ENCODE assay signal across 35 cellular contexts in the genomic region with DNA sequence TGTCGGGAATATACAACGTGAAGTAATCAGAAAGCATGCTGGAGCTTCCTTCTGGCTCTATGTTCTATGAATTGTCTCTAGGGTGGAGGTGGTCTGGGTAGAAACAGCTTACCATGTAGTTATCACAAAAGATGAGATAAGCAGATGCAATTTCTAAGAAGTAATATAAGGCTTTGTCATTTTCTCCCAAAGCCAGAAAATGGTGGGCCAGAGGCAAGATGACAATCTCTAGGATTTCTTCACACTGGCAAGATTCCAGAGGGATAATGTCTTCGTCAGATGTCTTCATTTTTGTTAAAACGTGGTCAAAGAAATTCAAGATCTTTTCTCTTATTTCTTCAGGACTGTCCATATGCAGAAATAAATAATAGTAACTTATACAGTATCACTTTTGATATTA.
"Had no signal": no experiment of that assay in that cellular context is flagged by ENCODE, and none has a peak within 500 bp of the region (broad histone marks: within the 10 kb centered on the region; RNA-seq: fewer than 3 reads in every experiment).

No MANE protein-coding gene starts in this region.

- H3K27me3 Mint-ChIP-seq: activated naive CD8-positive, alpha-beta T cell treated with anti-CD3 and anti-CD28 coated beads, Interleukin-2, amount 50 U/mL, for 24 hours; activated T-cell treated with anti-CD3 and anti-CD28 coated beads, Interleukin-2, amount 50 U/mL, for 24 hours; brain had no signal

- H3K27ac Mint-ChIP-seq: activated B cell treated with CpG ODN at 0.5 μM for 24 hours; activated CD4-positive, alpha-beta memory T cell treated with anti-CD3 and anti-CD28 coated beads, Interleukin-2, amount 10 ng/mL, durations not matched to agents 7 days and 5 days; activated CD4-positive, alpha-beta T cell treated with anti-CD3 and anti-CD28 coated beads, Interleukin-2, amount 10 ng/mL, durations not matched to agents 24 days and 14 days; activated CD8-positive, alpha-beta memory T cell treated with anti-CD3 and anti-CD28 coated beads, Interleukin-2, amount 10 ng/mL, durations not matched to agents 7 days and 5 days; activated CD8-positive, alpha-beta T cell treated with anti-CD3 and anti-CD28 coated beads, Interleukin-2, amount 10 ng/mL, durations not matched to agents 7 days and 5 days; activated naive CD4-positive, alpha-beta T cell treated with anti-CD3 and anti-CD28 coated beads, Interleukin-2, amount 10 ng/mL, durations not matched to agents 7 days and 5 days; activated naive CD4-positive, alpha-beta T cell treated with anti-CD3 and anti-CD28 coated beads, Interleukin-2, amount 50 U/mL, for 24 hours; activated naive CD8-positive, alpha-beta T cell; activated naive CD8-positive, alpha-beta T cell treated with anti-CD3 and anti-CD28 coated beads, Interleukin-2, amount 10 ng/mL, durations not matched to agents 7 days and 5 days; activated naive CD8-positive, alpha-beta T cell treated with anti-CD3 and anti-CD28 coated beads, Interleukin-2, amount 50 U/mL, for 24 hours; activated T-cell treated with anti-CD3 and anti-CD28 coated beads, Interleukin-2, amount 50 U/mL, for 24 hours; activated T-helper 2 cell treated with anti-CD3 and anti-CD28 coated beads, Interferon-gamma antibody, Interleukin-2, Interleukin-4, amounts not matched to agents 10 μg/mL and 5 μg/mL and 100 μg/mL, durations not matched to agents 14 hours and 24 hours and 36 hours; brain; T-helper 1 cell treated with Interleukin-12 subunit alpha and Interleukin-12 subunit beta and Interleukin-4 antibody, amounts not matched to agents 30 μg/mL and 1 μg/mL, for 36 hours; T-helper 2 cell treated with Interferon-gamma antibody and Interleukin-4, amounts not matched to agents 5 μg/mL and 100 μg/mL, for 36 hours had no signal

- ATAC-seq: activated CD8-positive, alpha-beta memory T cell treated with anti-CD3 and anti-CD28 coated beads, Interleukin-2, amount 10 ng/mL, durations not matched to agents 7 days and 5 days; activated CD8-positive, alpha-beta T cell treated with anti-CD3 and anti-CD28 coated beads, Interleukin-2, amount 10 ng/mL, durations not matched to agents 7 days and 5 days; activated naive CD8-positive, alpha-beta T cell treated with anti-CD3 and anti-CD28 coated beads, Interleukin-2, amount 50 U/mL, for 24 hours had no signal

- FAIRE-seq: TTC549 had no signal

- H3K27ac ChIP-seq: ascending aorta, breast epithelium, VCaP had no signal

- H3K4me3 ChIP-seq: ascending aorta, breast epithelium had no signal

- H3K4me1 Mint-ChIP-seq: activated B cell treated with CpG ODN at 0.5 μM for 24 hours; activated naive CD4-positive, alpha-beta T cell treated with anti-CD3 and anti-CD28 coated beads, Interleukin-2, amount 50 U/mL, for 24 hours; brain had no signal

- DNase-seq: activated B cell treated with CpG ODN at 0.5 μM for 24 hours; activated CD4-positive, alpha-beta memory T cell treated with anti-CD3 and anti-CD28 coated beads, Interleukin-2, amount 10 ng/mL, durations not matched to agents 7 days and 5 days; activated CD4-positive, alpha-beta T cell treated with anti-CD3 and anti-CD28 coated beads for 4 hours; activated CD4-positive, alpha-beta T cell treated with anti-CD3 and anti-CD28 coated beads, Interleukin-2, amount 10 ng/mL, durations not matched to agents 24 days and 14 days; activated CD4-positive, alpha-beta T cell treated with anti-CD3 and anti-CD28 coated beads, Interleukin-2, amount 50 U/mL, for 1 hour; activated CD4-positive, alpha-beta T cell treated with anti-CD3 and anti-CD28 coated beads, Interleukin-2, amount 50 U/mL, for 4 hours; activated CD4-positive, CD25-positive, alpha-beta regulatory T cell treated with anti-CD3 and anti-CD28 coated beads, Interleukin-2, amount 50 U/mL, for 72 hours; activated CD8-positive, alpha-beta memory T cell treated with anti-CD3 and anti-CD28 coated beads for 24 hours; activated CD8-positive, alpha-beta memory T cell treated with anti-CD3 and anti-CD28 coated beads, Interleukin-2, amount 10 ng/mL, durations not matched to agents 7 days and 5 days; activated CD8-positive, alpha-beta memory T cell treated with anti-CD3 and anti-CD28 coated beads, Interleukin-2, amount 50 U/mL, for 48 hours; activated CD8-positive, alpha-beta T cell treated with anti-CD3 and anti-CD28 coated beads, Interleukin-2, amount 10 ng/mL, durations not matched to agents 7 days and 5 days; activated effector memory CD4-positive, alpha-beta T cell treated with Interleukin-2 at 50 U/mL for 16 hours; activated gamma-delta T cell; activated naive CD4-positive, alpha-beta T cell treated with anti-CD3 and anti-CD28 coated beads, Interleukin-2, amount 10 ng/mL, durations not matched to agents 7 days and 5 days; activated naive CD4-positive, alpha-beta T cell treated with Interleukin-2 at 50 U/mL for 16 hours; activated naive CD8-positive, alpha-beta T cell treated with anti-CD3 and anti-CD28 coated beads, Interleukin-2, amount 10 ng/mL, durations not matched to agents 7 days and 5 days; activated naive CD8-positive, alpha-beta T cell treated with anti-CD3 and anti-CD28 coated beads, Interleukin-2, amount 50 U/mL, for 24 hours; activated T-cell treated with anti-CD3 and anti-CD28 coated beads, Interleukin-2, amount 50 U/mL, for 24 hours; activated T-cell treated with anti-CD3 and anti-CD28 coated beads, Interleukin-2, amount 50 U/mL, for 48 hours; amygdala; anterior cingulate cortex; central memory CD4-positive, alpha-beta T cell; T-helper 1 cell; T-helper 2 cell; T-helper 9 cell had no signal

- H3K9me3 ChIP-seq: ascending aorta, breast epithelium had no signal

- H3K4me1 ChIP-seq: ascending aorta, breast epithelium had no signal

- H3K27me3 ChIP-seq: ascending aorta, breast epithelium had no signal

- H3K36me3 ChIP-seq: ascending aorta, breast epithelium had no signal

- H3K4me3 Mint-ChIP-seq: activated B cell treated with CpG ODN at 0.5 μM for 24 hours; activated CD4-positive, alpha-beta memory T cell treated with anti-CD3 and anti-CD28 coated beads, Interleukin-2, amount 10 ng/mL, durations not matched to agents 7 days and 5 days; activated CD4-positive, alpha-beta T cell treated with anti-CD3 and anti-CD28 coated beads, Interleukin-2, amount 10 ng/mL, durations not matched to agents 24 days and 14 days; activated CD8-positive, alpha-beta memory T cell treated with anti-CD3 and anti-CD28 coated beads, Interleukin-2, amount 10 ng/mL, durations not matched to agents 7 days and 5 days; activated CD8-positive, alpha-beta T cell treated with anti-CD3 and anti-CD28 coated beads, Interleukin-2, amount 10 ng/mL, durations not matched to agents 7 days and 5 days; activated naive CD4-positive, alpha-beta T cell treated with anti-CD3 and anti-CD28 coated beads, Interleukin-2, amount 10 ng/mL, durations not matched to agents 7 days and 5 days; activated naive CD4-positive, alpha-beta T cell treated with anti-CD3 and anti-CD28 coated beads, Interleukin-2, amount 50 U/mL, for 24 hours; activated naive CD8-positive, alpha-beta T cell; activated naive CD8-positive, alpha-beta T cell treated with anti-CD3 and anti-CD28 coated beads, Interleukin-2, amount 10 ng/mL, durations not matched to agents 7 days and 5 days; activated naive CD8-positive, alpha-beta T cell treated with anti-CD3 and anti-CD28 coated beads, Interleukin-2, amount 50 U/mL, for 24 hours; activated T-cell treated with anti-CD3 and anti-CD28 coated beads, Interleukin-2, amount 50 U/mL, for 24 hours; brain; T-helper 1 cell treated with Interleukin-12 subunit alpha and Interleukin-12 subunit beta and Interleukin-4 antibody, amounts not matched to agents 30 μg/mL and 1 μg/mL, for 36 hours; T-helper 2 cell treated with Interferon-gamma antibody and Interleukin-4, amounts not matched to agents 5 μg/mL and 100 μg/mL, for 36 hours had no signal

- H3K36me3 Mint-ChIP-seq: activated CD8-positive, alpha-beta memory T cell treated with anti-CD3 and anti-CD28 coated beads, Interleukin-2, amount 10 ng/mL, durations not matched to agents 7 days and 5 days; activated naive CD4-positive, alpha-beta T cell treated with anti-CD3 and anti-CD28 coated beads, Interleukin-2, amount 10 ng/mL, durations not matched to agents 7 days and 5 days; activated naive CD4-positive, alpha-beta T cell treated with anti-CD3 and anti-CD28 coated beads, Interleukin-2, amount 50 U/mL, for 24 hours; activated naive CD8-positive, alpha-beta T cell; brain had no signal

- H3K9me3 Mint-ChIP-seq: activated B cell treated with CpG ODN at 0.5 μM for 24 hours; activated CD4-positive, alpha-beta memory T cell treated with anti-CD3 and anti-CD28 coated beads, Interleukin-2, amount 10 ng/mL, durations not matched to agents 7 days and 5 days; activated CD4-positive, alpha-beta T cell treated with anti-CD3 and anti-CD28 coated beads, Interleukin-2, amount 10 ng/mL, durations not matched to agents 24 days and 14 days; activated naive CD4-positive, alpha-beta T cell treated with anti-CD3 and anti-CD28 coated beads, Interleukin-2, amount 10 ng/mL, durations not matched to agents 7 days and 5 days; activated naive CD4-positive, alpha-beta T cell treated with anti-CD3 and anti-CD28 coated beads, Interleukin-2, amount 50 U/mL, for 24 hours; activated naive CD8-positive, alpha-beta T cell treated with anti-CD3 and anti-CD28 coated beads, Interleukin-2, amount 10 ng/mL, durations not matched to agents 7 days and 5 days; activated naive CD8-positive, alpha-beta T cell treated with anti-CD3 and anti-CD28 coated beads, Interleukin-2, amount 50 U/mL, for 24 hours; activated T-cell treated with anti-CD3 and anti-CD28 coated beads, Interleukin-2, amount 50 U/mL, for 24 hours; activated T-helper 2 cell treated with anti-CD3 and anti-CD28 coated beads, Interferon-gamma antibody, Interleukin-2, Interleukin-4, amounts not matched to agents 10 μg/mL and 5 μg/mL and 100 μg/mL, durations not matched to agents 14 hours and 24 hours and 36 hours; T-helper 1 cell treated with Interleukin-12 subunit alpha and Interleukin-12 subunit beta and Interleukin-4 antibody, amounts not matched to agents 30 μg/mL and 1 μg/mL, for 36 hours; T-helper 2 cell treated with Interferon-gamma antibody and Interleukin-4, amounts not matched to agents 5 μg/mL and 100 μg/mL, for 36 hours had no signal
